Comparison of ENCODE assay signal across 17 cellular contexts in genomic region chr6:170006524-170007467, GRCh38.
DNase-seq lines count a peak whose midpoint lies in the region; ATAC-seq and TF ChIP-seq lines count a peak whose summit lies in the region.
"Had no signal": no experiment of that assay in that cellular context is flagged by ENCODE, and none has a peak within 500 bp of the region (broad histone marks: within the 10 kb centered on the region; RNA-seq: fewer than 3 reads in every experiment).

No MANE protein-coding gene starts in this region.

- H3K9me3 ChIP-seq in iPS-18a (ENCODE audit: control insufficient read depth, low read depth, low read length): peaks cover 23% of the 10 kb centered on the region
- H3K9me3 ChIP-seq: colonic mucosa, thyroid gland had no signal

- H3K27me3 ChIP-seq in iPS-18a (ENCODE audit: control insufficient read depth, insufficient read depth, low read length): peaks cover 23% of the 10 kb centered on the region
- H3K27me3 ChIP-seq: adrenal gland, colonic mucosa, thyroid gland had no signal

- H3K9ac ChIP-seq in iPS-18a (ENCODE audit: low read length): peak overlapping the region; percentile 61

- peaks cover 30% of the 10 kb centered on the region for H3K4me1 ChIP-seq in iPS-18a (ENCODE audit: control insufficient read depth, low read depth, low read length)
- H3K4me1 ChIP-seq: adrenal gland, colonic mucosa had no signal

- H3K4me3 ChIP-seq in iPS-18a (ENCODE audit: low read length): peak overlapping the region; percentile 46
- H3K4me3 ChIP-seq: adrenal gland, colonic mucosa, skin epidermis, thyroid gland had no signal

- DNase-seq in NCI-H1417 (lab: John Stamatoyannopoulos, UW): peak; percentile 8 to 99 (median 97)
- peak; percentile 85 for DNase-seq in NCI-H748 treated with DMSO at 0.1 percent for 48 hours (lab: John Stamatoyannopoulos, UW)
- DNase-seq in retina: peak; percentile 68
- DNase-seq in Kasumi-1 (lab: John Stamatoyannopoulos, UW): no peak
- DNase-seq in NCI-H1694 treated with DMSO at 0.1 percent for 48 hours (lab: John Stamatoyannopoulos, UW): no peak
- DNase-seq: activated B cell treated with CpG ODN at 0.5 μM for 24 hours; activated T-cell treated with anti-CD3 and anti-CD28 coated beads, Interleukin-2, amount 50 U/mL, for 4 hours; CD4-positive, CD25-positive, alpha-beta regulatory T cell; colonic mucosa; NCI-H1694; SW 1271; thyroid gland had no signal

- H3K27ac ChIP-seq in iPS-18a (ENCODE audit: low read length): peak overlapping the region; percentile 76
- H3K27ac ChIP-seq: adrenal gland, colonic mucosa, skin epidermis, thyroid gland had no signal

- H3K36me3 ChIP-seq in iPS-18a (ENCODE audit: control insufficient read depth, low read depth, low read length): no peaks in the 10 kb centered on the region
- H3K36me3 ChIP-seq: adrenal gland, colonic mucosa, thyroid gland had no signal

- ATAC-seq in SK-N-SH treated with all-trans-retinoic acid at 6 μM for 48 hours (no peak), GM19324 (IDR thresholded peaks at IDR 0.05; ENCODE audit: low FRiP score, unreplicated experiment) (no peak)
- ATAC-seq: activated T-cell treated with anti-CD3 and anti-CD28 coated beads, Interleukin-2, amount 50 U/mL, for 4 hours had no signal

TF ChIP-seq in SK-N-SH treated with all-trans-retinoic acid at 6 μM for 48 hours, 23 proteins besides CTCF, POLR2A, EP300 and RAD21:
- no peak for TF ChIP-seq PPARA (CRISPR knock-in tag; IDR thresholded peaks at IDR 0.05; ENCODE audit: borderline replicate concordance)
- no peak for TF ChIP-seq ISL1 (CRISPR knock-in tag; IDR thresholded peaks at IDR 0.05)
- TF ChIP-seq CREB5 (CRISPR knock-in tag; IDR thresholded peaks at IDR 0.05; ENCODE audit: low read depth): no peak
- TF ChIP-seq ZC3H10 (CRISPR knock-in tag; IDR thresholded peaks at IDR 0.05): no peak
- TF ChIP-seq TSHZ2 (CRISPR knock-in tag; IDR thresholded peaks at IDR 0.05): no peak
- TF ChIP-seq POU6F1 (CRISPR knock-in tag; IDR thresholded peaks at IDR 0.05; ENCODE audit: borderline replicate concordance, low read depth): no peak
- no peak for TF ChIP-seq ARNTL (CRISPR knock-in tag; IDR thresholded peaks at IDR 0.05; ENCODE audit: borderline replicate concordance, low read depth)
- TF ChIP-seq OSR1 (CRISPR knock-in tag; IDR thresholded peaks at IDR 0.05): no peak
- TF ChIP-seq CSDC2 (CRISPR knock-in tag; IDR thresholded peaks at IDR 0.05): no peak
- TF ChIP-seq ZNF565 (CRISPR knock-in tag; conservative IDR thresholded peaks at IDR 0.05; ENCODE audit: low read depth): no peak
- no peak for TF ChIP-seq PATZ1 (CRISPR knock-in tag; IDR thresholded peaks at IDR 0.05; ENCODE audit: borderline replicate concordance)
- no peak for TF ChIP-seq CSRNP3 (CRISPR knock-in tag; IDR thresholded peaks at IDR 0.05)
- TF ChIP-seq ZNF8 (CRISPR knock-in tag; IDR thresholded peaks at IDR 0.05): no peak
- no peak for TF ChIP-seq ZFP3 (CRISPR knock-in tag; IDR thresholded peaks at IDR 0.05)
- no peak for TF ChIP-seq GLIS3 (CRISPR knock-in tag; IDR thresholded peaks at IDR 0.05)
- TF ChIP-seq BACH2 (CRISPR knock-in tag; IDR thresholded peaks at IDR 0.05; ENCODE audit: borderline replicate concordance): no peak
- no peak for TF ChIP-seq ESRRG (CRISPR knock-in tag; IDR thresholded peaks at IDR 0.05)
- no peak for TF ChIP-seq TCF4 (CRISPR knock-in tag; IDR thresholded peaks at IDR 0.05; ENCODE audit: borderline replicate concordance)
- TF ChIP-seq ZNF70 (CRISPR knock-in tag; IDR thresholded peaks at IDR 0.05): no peak
- TF ChIP-seq ZFP30 (CRISPR knock-in tag; IDR thresholded peaks at IDR 0.05): no peak

Comparison
In these comparisons a context has a peak if more than half of its experiments do, and no peak if none do; other contexts are left out.
1. DNase-seq: peak in NCI-H1417 (3 of 3), NCI-H748 treated with DMSO at 0.1 percent for 48 hours (single experiment) and retina (single experiment); none in Kasumi-1 (0 of 2) and NCI-H1694 treated with DMSO at 0.1 percent for 48 hours (single experiment).